16 cellular contexts compared by ENCODE assay signal in genomic region chr1:241749041-241749798, GRCh38.
DNase-seq lines count a peak whose midpoint lies in the region; ATAC-seq and TF ChIP-seq lines count a peak whose summit lies in the region.
"Had no signal": no experiment of that assay in that cellular context is flagged by ENCODE, and none has a peak within 500 bp of the region (broad histone marks: within the 10 kb centered on the region; RNA-seq: fewer than 3 reads in every experiment).

No MANE protein-coding gene starts in this region.

- H3K36me3 ChIP-seq in Caco-2 (ENCODE audit: control insufficient read depth, insufficient read depth, low read length) (no peaks in the 10 kb centered on the region), esophagus squamous epithelium (no peaks in the 10 kb centered on the region), sigmoid colon (no peaks in the 10 kb centered on the region)
- H3K36me3 ChIP-seq: adrenal gland, neutrophil had no signal

- CTCF ChIA-PET in Caco-2 (lab: Charles Lee) (interaction anchor here (0.5 kb wide), 1 partner anchor 13 kb away, joined by 3 read pairs; no protein-coding TSS in a partner anchor), RWPE1 (lab: Yijun Ruan, JAX) (interaction anchor here (0.6 kb wide), 1 partner anchor 32 kb away, joined by 3 read pairs; no protein-coding TSS in a partner anchor)

- H3K27me3 ChIP-seq in Caco-2 (replicated peaks; ENCODE audit: control insufficient read depth, insufficient read depth, low read length) = no peaks in the 10 kb centered on the region
- H3K27me3 ChIP-seq in esophagus squamous epithelium = no peaks in the 10 kb centered on the region
- H3K27me3 ChIP-seq in sigmoid colon = no peaks in the 10 kb centered on the region
- H3K27me3 ChIP-seq: adrenal gland, neutrophil had no signal

- TF ChIP-seq EP300 in sigmoid colon (IDR thresholded peaks at IDR 0.05) = no peak

- H3K27me3 Mint-ChIP-seq in Caco-2 (ENCODE audit: insufficient read depth, unreplicated experiment) = no peaks in the 10 kb centered on the region
- H3K27me3 Mint-ChIP-seq: CD4-positive, CD25-positive, alpha-beta regulatory T cell had no signal

- peak overlapping the region; percentile 65 for H3K4me3 Mint-ChIP-seq in Caco-2 (ENCODE audit: unreplicated experiment)
- H3K4me3 Mint-ChIP-seq: CD4-positive, CD25-positive, alpha-beta regulatory T cell had no signal

- peaks cover 15% of the 10 kb centered on the region for H3K4me1 ChIP-seq in Caco-2
- H3K4me1 ChIP-seq in esophagus squamous epithelium = peaks cover 0 to 20% (median 0%) of the 10 kb centered on the region in 3 donors
- peaks cover 0 to 8% (median 0%) of the 10 kb centered on the region in 4 donors for H3K4me1 ChIP-seq in sigmoid colon
- H3K4me1 ChIP-seq: adrenal gland had no signal

- peaks cover 15% of the 10 kb centered on the region for H3K4me1 Mint-ChIP-seq in Caco-2 (ENCODE audit: low read depth, unreplicated experiment)

- no peak for TF ChIP-seq CTCF in Caco-2 (IDR thresholded peaks at IDR 0.05; ENCODE audit: insufficient read depth in 1 of 2, low read depth in 1 of 2, low read length in 1 of 2, severe bottlenecking in 1 of 2, unreplicated experiment in 1 of 2)
- no peak for TF ChIP-seq CTCF in RWPE1 (conservative IDR thresholded peaks at IDR 0.05; ENCODE audit: low read depth)
- TF ChIP-seq CTCF in esophagus squamous epithelium (IDR thresholded peaks at IDR 0.05) = no peak
- TF ChIP-seq CTCF in sigmoid colon (IDR thresholded peaks at IDR 0.05) = no peak
- no peak for TF ChIP-seq CTCF in omental fat pad (IDR thresholded peaks at IDR 0.05)

- ATAC-seq in omental fat pad (ENCODE audit: low FRiP score) (no peak), HG03460 (IDR thresholded peaks at IDR 0.05; ENCODE audit: unreplicated experiment) (no peak)
- ATAC-seq: HCT116 had no signal

- no peaks in the 10 kb centered on the region for H3K9me3 ChIP-seq in Caco-2
- no peaks in the 10 kb centered on the region for H3K9me3 ChIP-seq in esophagus squamous epithelium
- no peaks in the 10 kb centered on the region for H3K9me3 ChIP-seq in sigmoid colon
- H3K9me3 ChIP-seq: adrenal gland, neutrophil had no signal

- WGBS in esophagus squamous epithelium, 2 donors = 41% methylated on average over 16 of the region's 16 CpGs
- WGBS in sigmoid colon, 2 donors = 47 to 78% methylated on average over 16 of the region's 16 CpGs

- H3K27ac Mint-ChIP-seq in Caco-2 (ENCODE audit: unreplicated experiment) = peak overlapping the region; percentile 10
- H3K27ac Mint-ChIP-seq: CD4-positive, CD25-positive, alpha-beta regulatory T cell had no signal

- no peaks in the 10 kb centered on the region for H3K36me3 Mint-ChIP-seq in Caco-2 (ENCODE audit: insufficient read depth, unreplicated experiment)
- H3K36me3 Mint-ChIP-seq: CD4-positive, CD25-positive, alpha-beta regulatory T cell had no signal

- intact Hi-C loops in Caco-2 (cut with micrococcal nuclease; ENCODE audit: unreplicated experiment) = no loop called here
- intact Hi-C loops in esophagus squamous epithelium (cut with DNase I) = no loop called here
- intact Hi-C loops in sigmoid colon (cut with DNase I) = no loop called here
- intact Hi-C loops in posterior vena cava (cut with DNase I) = no loop called here

- H3K27ac ChIP-seq in RWPE1 = no peak overlapping the region
- H3K27ac ChIP-seq in esophagus squamous epithelium = no peak overlapping the region
- H3K27ac ChIP-seq in sigmoid colon = peak overlapping the region in 2 of 4 donors; percentile 6 to 10
- H3K27ac ChIP-seq: adrenal gland, neutrophil had no signal

- POLR2A ChIA-PET in Caco-2 (lab: Charles Lee) = no interaction called here
- POLR2A ChIA-PET in RWPE1 (lab: Yijun Ruan, JAX; ENCODE audit: low non-redundant PET) = no interaction called here

- TF ChIP-seq POLR2A in esophagus squamous epithelium (IDR thresholded peaks at IDR 0.05) (no peak), sigmoid colon (IDR thresholded peaks at IDR 0.05) (no peak)

- H3K9me3 Mint-ChIP-seq in Caco-2 (ENCODE audit: unreplicated experiment) = no peaks in the 10 kb centered on the region
- H3K9me3 Mint-ChIP-seq: CD4-positive, CD25-positive, alpha-beta regulatory T cell had no signal

- no TSS peak for BruUV-seq in Caco-2 (replicated peaks; lab: Mats Ljungman, UMichigan)

- DNase-seq in Caco-2 = no peak
- DNase-seq in RWPE1 (ENCODE audit: low spot score) = peak; percentile 20
- DNase-seq in esophagus squamous epithelium (lab: John Stamatoyannopoulos, UW) = no peak
- DNase-seq in sigmoid colon = no peak
- DNase-seq in omental fat pad (ENCODE audit: low spot score) = no peak
- DNase-seq in AG08396 (ENCODE audit: low spot score) = no peak
- no peak for DNase-seq in posterior vena cava (ENCODE audit: low spot score)
- DNase-seq: activated CD8-positive, alpha-beta memory T cell treated with anti-CD3 and anti-CD28 coated beads, Interleukin-2, amount 50 U/mL, for 4 hours; CD4-positive, CD25-positive, alpha-beta regulatory T cell; kidney glomerular epithelial cell; NCI-H2107; substantia nigra had no signal

- H3K4me3 ChIP-seq in Caco-2 (ENCODE audit: low read depth, low read length) (no peak overlapping the region), esophagus squamous epithelium (peak overlapping the region; percentile 9 to 41 (median 18)), sigmoid colon (peak overlapping the region; percentile 10 to 32 (median 30))
